Comparison of ENCODE assay signal across 12 cellular contexts in the genomic region with DNA sequence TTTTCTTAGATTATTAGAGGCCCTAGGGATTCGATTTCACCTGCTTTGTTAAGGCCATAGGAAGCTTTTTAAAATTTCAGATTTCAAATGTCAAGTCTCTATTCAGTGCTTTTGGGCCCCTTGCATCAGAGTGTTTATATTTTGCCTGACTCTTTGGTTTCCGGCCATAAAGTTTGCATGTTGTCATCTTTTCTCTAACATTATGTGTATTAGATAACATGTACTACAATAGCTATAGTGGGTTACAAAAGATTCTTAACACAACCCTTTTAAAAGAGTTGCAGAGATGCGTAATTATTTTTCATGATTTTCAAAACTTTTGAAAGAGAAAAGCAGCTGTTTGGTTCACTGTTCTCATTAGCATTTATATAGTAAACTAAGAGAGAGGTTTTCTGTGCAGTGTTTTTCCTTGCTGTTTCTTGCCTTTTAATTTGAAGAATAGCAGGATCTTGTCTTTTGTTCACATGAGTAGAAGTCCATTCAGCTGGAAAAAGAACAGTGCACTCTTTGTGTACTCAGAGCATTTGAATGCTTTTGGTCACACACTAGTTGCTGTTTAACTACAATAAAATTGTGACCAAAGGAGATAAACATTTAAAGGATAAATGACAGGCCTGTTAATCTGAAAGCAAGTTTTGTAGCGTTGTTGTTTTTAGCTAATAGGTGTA. TPM values are rescaled to one million over a fixed set of nuclear protein-coding genes. Genes with fewer than 3 reads are reported as not detected.
A peak's percentile ranks its signal among the peaks of the same experiment; 100 is the strongest.
DNase-seq lines count a peak whose midpoint lies in the region; ATAC-seq lines count a peak whose summit lies in the region.
"Had no signal": no experiment of that assay in that cellular context is flagged by ENCODE, and none has a peak within 500 bp of the region (broad histone marks: within the 10 kb centered on the region; RNA-seq: fewer than 3 reads in every experiment).

No MANE protein-coding gene starts in this region.

- H3K4me3 ChIP-seq in ectodermal cell (ENCODE audit: insufficient read depth, low read depth, low read length) = no peak overlapping the region
- H3K4me3 ChIP-seq in muscle layer of duodenum (ENCODE audit: low read depth in 1 of 2, low read length in 2 of 2) = no peak overlapping the region
- H3K4me3 ChIP-seq: BLaER1 treated with 17β-estradiol and CSF1 and Interleukin-3, amounts not matched to agents 10 nM and 100 nM had no signal

- peaks cover 3% of the 10 kb centered on the region for H3K9me3 Mint-ChIP-seq in stimulated activated effector memory CD8-positive, alpha-beta T cell treated with anti-CD3 and anti-CD28 coated beads, Interleukin-12 subunit alpha, Interleukin-12 subunit beta, amount 100 ng/mL, for 72 hours

- WGBS in ectodermal cell, 2 experiments = 51 to 53% methylated on average over 2 to 4 of the region's 4 CpGs

- no peak overlapping the region for H3K27ac Mint-ChIP-seq in stimulated activated effector memory CD8-positive, alpha-beta T cell treated with anti-CD3 and anti-CD28 coated beads, Interleukin-12 subunit alpha, Interleukin-12 subunit beta, amount 100 ng/mL, for 72 hours

- H3K4me3 Mint-ChIP-seq in stimulated activated effector memory CD8-positive, alpha-beta T cell treated with anti-CD3 and anti-CD28 coated beads, Interleukin-12 subunit alpha, Interleukin-12 subunit beta, amount 100 ng/mL, for 72 hours = no peak overlapping the region

- ATAC-seq in stimulated activated effector memory CD8-positive, alpha-beta T cell treated with anti-CD3 and anti-CD28 coated beads, Interleukin-12 subunit alpha, Interleukin-12 subunit beta, amount 100 ng/mL, for 72 hours = no peak
- ATAC-seq: stimulated activated naive CD8-positive, alpha-beta T cell treated with anti-CD3 and anti-CD28 coated beads, Interleukin-15, Interleukin-2, amounts not matched to agents 100 U/mL and 50 U/mL, for 24 hours had no signal

- H3K27me3 ChIP-seq in ectodermal cell (ENCODE audit: control insufficient read depth, insufficient read depth, low read length, poor library complexity, severe bottlenecking) = no peaks in the 10 kb centered on the region
- H3K27me3 ChIP-seq in muscle layer of duodenum (ENCODE audit: low read depth, low read length) = no peaks in the 10 kb centered on the region
- H3K27me3 ChIP-seq: BLaER1 treated with 17β-estradiol and CSF1 and Interleukin-3, amounts not matched to agents 10 nM and 100 nM had no signal

- H3K4me1 Mint-ChIP-seq in stimulated activated effector memory CD8-positive, alpha-beta T cell treated with anti-CD3 and anti-CD28 coated beads, Interleukin-12 subunit alpha, Interleukin-12 subunit beta, amount 100 ng/mL, for 72 hours = peaks cover 13% of the 10 kb centered on the region

- peaks cover 26% of the 10 kb centered on the region for H3K4me1 ChIP-seq in ectodermal cell (ENCODE audit: control insufficient read depth, insufficient read depth, low read length)
- peaks cover 0 to 25% of the 10 kb centered on the region in 2 donors for H3K4me1 ChIP-seq in muscle layer of duodenum (ENCODE audit: control insufficient read depth in 1 of 2, insufficient read depth in 2 of 2, low read length in 2 of 2)

- no peaks in the 10 kb centered on the region for H3K36me3 ChIP-seq in ectodermal cell (ENCODE audit: control insufficient read depth, insufficient read depth, low read length)
- H3K36me3 ChIP-seq in muscle layer of duodenum (ENCODE audit: control insufficient read depth in 1 of 2, insufficient read depth in 2 of 2, low read length in 2 of 2) = no peaks in the 10 kb centered on the region
- H3K36me3 ChIP-seq: BLaER1 treated with 17β-estradiol and CSF1 and Interleukin-3, amounts not matched to agents 10 nM and 100 nM had no signal

- H3K9me3 ChIP-seq in ectodermal cell (ENCODE audit: control insufficient read depth, low read length) (no peaks in the 10 kb centered on the region), muscle layer of duodenum (ENCODE audit: control insufficient read depth in 1 of 2, low read length in 2 of 2) (no peaks in the 10 kb centered on the region)

- H3K27ac ChIP-seq in ectodermal cell (ENCODE audit: insufficient read depth, low read depth, low read length, poor library complexity, severe bottlenecking) (peak overlapping the region; percentile 82), muscle layer of duodenum (ENCODE audit: low read length) (peak overlapping the region; percentile 16)
- H3K27ac ChIP-seq: BLaER1 treated with 17β-estradiol and CSF1 and Interleukin-3, amounts not matched to agents 10 nM and 100 nM had no signal

- DNase-seq in COR-L47 (lab: John Stamatoyannopoulos, UW) = peak; percentile 35
- DNase-seq in NCI-H2107 treated with DMSO at 0.1 percent for 48 hours (lab: John Stamatoyannopoulos, UW; ENCODE audit: unreplicated experiment) = peak; percentile 86
- DNase-seq in SKM-1 treated with dmso at 0.1 percent for 144 hours (lab: John Stamatoyannopoulos, UW; ENCODE audit: unreplicated experiment) = no peak
- DNase-seq in stimulated activated effector memory CD8-positive, alpha-beta T cell treated with anti-CD3 and anti-CD28 coated beads, Interleukin-12 subunit alpha, Interleukin-12 subunit beta, amount 100 ng/mL, for 72 hours (ENCODE audit: low spot score in 2 of 2) = no peak
- DNase-seq in germinal center (ENCODE audit: low spot score) = no peak
- DNase-seq in stimulated activated CD4-positive, alpha-beta T cell treated with anti-CD3 and anti-CD28 coated beads, Interleukin-12 subunit alpha, Interleukin-12 subunit beta, amount 100 ng/mL, for 4 hours = no peak
- DNase-seq: NCI-H446; stimulated activated naive CD8-positive, alpha-beta T cell treated with anti-CD3 and anti-CD28 coated beads, Interleukin-15, Interleukin-2, amounts not matched to agents 100 U/mL and 50 U/mL, for 24 hours; T-helper 2 cell had no signal

- H3K36me3 Mint-ChIP-seq in stimulated activated effector memory CD8-positive, alpha-beta T cell treated with anti-CD3 and anti-CD28 coated beads, Interleukin-12 subunit alpha, Interleukin-12 subunit beta, amount 100 ng/mL, for 72 hours = no peaks in the 10 kb centered on the region

RNA-seq across cellular contexts. Expression of a gene that starts 52.5 kb away (rescaled TPM):
- polyA plus RNA-seq in ectodermal cell (2013, experiment 1 of 4) = 107 TPM
- 107 TPM for polyA plus RNA-seq in ectodermal cell (2013, experiment 2 of 4)
- polyA plus RNA-seq in ectodermal cell (2013, experiment 3 of 4) = 69.2 TPM
- polyA plus RNA-seq in ectodermal cell (2013, experiment 4 of 4) = 75.9 TPM

RNA-seq across cellular contexts. Expression of a gene that starts 52.8 kb away (rescaled TPM):
- polyA plus RNA-seq in ectodermal cell (2013, experiment 1 of 4) = 23.6 TPM
- polyA plus RNA-seq in ectodermal cell (2013, experiment 2 of 4) = 23.1 TPM
- polyA plus RNA-seq in ectodermal cell (2013, experiment 3 of 4) = 15.6 TPM
- polyA plus RNA-seq in ectodermal cell (2013, experiment 4 of 4) = 16.7 TPM

Comparison
In these comparisons a context has a peak if more than half of its experiments do, and no peak if none do; other contexts are left out.
1. DNase-seq: peak in COR-L47 (single experiment) and NCI-H2107 treated with DMSO at 0.1 percent for 48 hours (single experiment); none in SKM-1 treated with dmso at 0.1 percent for 144 hours (single experiment), stimulated activated effector memory CD8-positive, alpha-beta T cell treated with anti-CD3 and anti-CD28 coated beads, Interleukin-12 subunit alpha, Interleukin-12 subunit beta, amount 100 ng/mL, for 72 hours (0 of 2), germinal center (single experiment) and stimulated activated CD4-positive, alpha-beta T cell treated with anti-CD3 and anti-CD28 coated beads, Interleukin-12 subunit alpha, Interleukin-12 subunit beta, amount 100 ng/mL, for 4 hours (single experiment).